In genomic region chr3:47989981-47990440, GRCh38 we compare ENCODE assay signal across 1 cellular context.
TF ChIP-seq lines count a peak whose summit lies in the region.

No MANE protein-coding gene starts in this region.

TF ChIP-seq in K562, 482 proteins besides CTCF, POLR2A, EP300 and RAD21 (continued from another document):
- TF ChIP-seq ZNF407 (IDR thresholded peaks at IDR 0.05; ENCODE audit: low read depth) = no peak
- TF ChIP-seq HDAC3 (IDR thresholded peaks at IDR 0.05; ENCODE audit: borderline replicate concordance, partially characterized antibody) = no peak
